ENCODE assay signal across 10 cellular contexts in the genomic region with DNA sequence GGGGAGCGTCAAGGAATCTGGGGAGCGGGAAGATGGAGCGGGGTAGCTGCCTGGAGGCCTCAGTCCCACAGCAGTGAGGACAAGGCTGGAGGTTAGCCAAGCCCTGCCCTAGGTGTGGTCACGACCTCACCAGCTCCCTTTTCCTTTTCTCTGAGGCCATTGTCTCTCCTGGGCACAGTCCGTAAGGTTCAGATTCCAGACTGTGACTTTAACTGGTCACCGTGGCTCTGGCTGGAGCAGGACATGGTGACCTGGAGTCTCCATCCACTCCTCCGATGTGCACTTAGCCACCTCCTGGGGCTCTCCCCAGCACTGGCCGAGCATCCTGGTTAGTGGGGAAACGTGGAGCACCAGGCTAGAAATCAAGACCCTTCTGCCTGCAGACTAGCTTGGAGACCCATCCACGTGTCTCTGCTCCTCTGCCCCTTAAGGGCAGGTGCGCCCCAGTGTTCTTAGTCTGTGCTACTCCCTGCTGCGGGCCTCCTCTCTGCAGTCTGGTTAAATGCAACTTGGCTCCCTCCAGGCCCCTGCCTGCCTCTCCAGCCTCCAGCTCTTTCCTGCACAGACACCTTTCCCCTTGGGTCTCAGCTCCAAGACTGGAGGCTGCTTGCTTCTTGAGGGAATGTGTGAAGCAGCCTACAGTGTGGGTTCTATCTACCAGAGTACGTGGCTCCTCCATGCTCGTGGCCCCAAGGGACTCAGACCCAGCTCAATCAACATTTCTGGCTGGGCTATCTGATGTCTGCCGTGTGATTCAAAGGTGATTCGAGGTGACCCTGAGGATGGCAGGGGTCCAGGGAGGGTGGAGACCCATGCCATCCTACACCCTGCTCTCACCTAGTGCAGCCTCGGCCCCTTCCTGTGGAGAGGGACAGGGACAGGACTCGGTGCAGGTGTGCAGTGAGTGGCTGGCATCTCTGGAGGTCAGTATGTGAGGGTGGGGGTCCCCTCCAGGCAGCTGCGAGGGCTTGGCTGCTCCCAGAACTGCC. TPM values are rescaled to one million over a fixed set of nuclear protein-coding genes. Genes with fewer than 3 reads are reported as not detected.
DNase-seq lines count a peak whose midpoint lies in the region; ATAC-seq and TF ChIP-seq lines count a peak whose summit lies in the region.
"Had no signal": no experiment of that assay in that cellular context is flagged by ENCODE, and none has a peak within 500 bp of the region (broad histone marks: within the 10 kb centered on the region; RNA-seq: fewer than 3 reads in every experiment).

No MANE protein-coding gene starts in this region.

- WGBS in mammary epithelial cell (ENCODE audit: low coverage, missing lambda C conversion rate): 72% methylated on average over 17 of the region's 19 CpGs

- H3K4me3 ChIP-seq in mammary epithelial cell (replicated peaks in 1 of 3; ENCODE audit: insufficient read depth in 1 of 3, low read depth in 2 of 3, low read length in 3 of 3) (peak overlapping the region in 2 of 3 experiments; percentile 77 to 85), tibial artery (no peak overlapping the region)

- H3K36me3 ChIP-seq in mammary epithelial cell (ENCODE audit: insufficient read depth, low read length) (no peaks in the 10 kb centered on the region), tibial artery (peaks cover 0 to 12% (median 0%) of the 10 kb centered on the region in 3 donors)
- H3K36me3 ChIP-seq: vagina had no signal

- BruUV-seq in mammary epithelial cell (replicated peaks; lab: Mats Ljungman, UMichigan): no TSS peak

- intact Hi-C loops in CD4-positive, alpha-beta T cell (cut with DNase I, micrococcal nuclease): no loop called here
- intact Hi-C loops in mammary epithelial cell (cut with micrococcal nuclease) (no loop called here), tibial artery (cut with DNase I; ENCODE audit: low total_unique reads) (no loop called here)

- H3K4me1 Mint-ChIP-seq in CD4-positive, alpha-beta T cell (ENCODE audit: low read depth): peaks cover 35% of the 10 kb centered on the region
- peaks cover 20 to 37% (median 23%) of the 10 kb centered on the region in 3 donors for H3K4me1 Mint-ChIP-seq in IgD-negative memory B cell
- H3K4me1 Mint-ChIP-seq in natural killer cell treated with Interleukin-12 subunit alpha and Interleukin-12 subunit beta and Interleukin-15 and Interleukin-18, amount 100 ng/mL, for 72 hours (ENCODE audit: low read depth in 2 of 2): peaks cover 19 to 30% of the 10 kb centered on the region in 2 donors

- peak overlapping the region; percentile 97 for H3K4me2 ChIP-seq in mammary epithelial cell (ENCODE audit: insufficient read depth, low read depth, low read length)

- H3K36me3 Mint-ChIP-seq in CD4-positive, alpha-beta T cell (ENCODE audit: low read depth): peaks cover 12% of the 10 kb centered on the region
- no peaks in the 10 kb centered on the region for H3K36me3 Mint-ChIP-seq in IgD-negative memory B cell
- H3K36me3 Mint-ChIP-seq in natural killer cell treated with Interleukin-12 subunit alpha and Interleukin-12 subunit beta and Interleukin-15 and Interleukin-18, amount 100 ng/mL, for 72 hours: no peaks in the 10 kb centered on the region

- no peaks in the 10 kb centered on the region for H3K9me3 ChIP-seq in CD4-positive, alpha-beta T cell (ENCODE audit: control insufficient read depth, low read length)
- no peaks in the 10 kb centered on the region for H3K9me3 ChIP-seq in mammary epithelial cell (replicated peaks; ENCODE audit: insufficient read depth, low read length)
- H3K9me3 ChIP-seq in tibial artery: no peaks in the 10 kb centered on the region
- H3K9me3 ChIP-seq: vagina had no signal

- peak overlapping the region; percentile 93 for H3K27ac Mint-ChIP-seq in CD4-positive, alpha-beta T cell
- peak overlapping the region; percentile 76 to 95 (median 95) for H3K27ac Mint-ChIP-seq in IgD-negative memory B cell
- H3K27ac Mint-ChIP-seq in natural killer cell treated with Interleukin-12 subunit alpha and Interleukin-12 subunit beta and Interleukin-15 and Interleukin-18, amount 100 ng/mL, for 72 hours: peak overlapping the region in 1 of 2 donors; percentile 85

- peaks cover 79% of the 10 kb centered on the region for H3K79me2 ChIP-seq in mammary epithelial cell (ENCODE audit: insufficient read depth, low read length)

- no peaks in the 10 kb centered on the region for H3K9me3 Mint-ChIP-seq in CD4-positive, alpha-beta T cell
- no peaks in the 10 kb centered on the region for H3K9me3 Mint-ChIP-seq in IgD-negative memory B cell
- H3K9me3 Mint-ChIP-seq in natural killer cell treated with Interleukin-12 subunit alpha and Interleukin-12 subunit beta and Interleukin-15 and Interleukin-18, amount 100 ng/mL, for 72 hours: no peaks in the 10 kb centered on the region

- dilution Hi-C loops in mammary epithelial cell (cut with HindIII; ENCODE audit: low sequenced_read_pairs): no loop called here

- no peak overlapping the region for H3K9ac ChIP-seq in mammary epithelial cell (ENCODE audit: insufficient read depth, low read length)

- H3K27ac ChIP-seq in CD4-positive, alpha-beta T cell (ENCODE audit: low read depth, low read length): no peak overlapping the region
- H3K27ac ChIP-seq in mammary epithelial cell (ENCODE audit: insufficient read depth, low read depth, low read length): no peak overlapping the region
- peak overlapping the region in 1 of 2 donors; percentile 67 for H3K27ac ChIP-seq in tibial artery
- H3K27ac ChIP-seq: vagina had no signal

- in situ Hi-C loops in mammary epithelial cell (cut with MboI; ENCODE audit: low sequenced_read_pairs in 2 of 2): no loop called here

- peak overlapping the region; percentile 93 for H3K4me3 Mint-ChIP-seq in CD4-positive, alpha-beta T cell
- peak overlapping the region; percentile 93 to 97 (median 94) for H3K4me3 Mint-ChIP-seq in IgD-negative memory B cell
- peak overlapping the region; percentile 99 for H3K4me3 Mint-ChIP-seq in natural killer cell treated with Interleukin-12 subunit alpha and Interleukin-12 subunit beta and Interleukin-15 and Interleukin-18, amount 100 ng/mL, for 72 hours

- TF ChIP-seq CTCF in CD4-positive, alpha-beta T cell (IDR thresholded peaks at IDR 0.05): no peak
- TF ChIP-seq CTCF in mammary epithelial cell (conservative IDR thresholded peaks at IDR 0.05 in 1 of 2, IDR thresholded peaks at IDR 0.05 in 1 of 2; ENCODE audit: extremely low read depth in 1 of 2, insufficient read depth in 1 of 2, low read depth in 1 of 2, low read length in 2 of 2) (no peak), tibial artery (IDR thresholded peaks at IDR 0.05) (no peak)

- H3K27me3 Mint-ChIP-seq in CD4-positive, alpha-beta T cell: peaks cover 22% of the 10 kb centered on the region
- H3K27me3 Mint-ChIP-seq in IgD-negative memory B cell: peaks cover 18% of the 10 kb centered on the region
- peaks cover 14 to 21% of the 10 kb centered on the region in 2 donors for H3K27me3 Mint-ChIP-seq in natural killer cell treated with Interleukin-12 subunit alpha and Interleukin-12 subunit beta and Interleukin-15 and Interleukin-18, amount 100 ng/mL, for 72 hours

- H3K27me3 ChIP-seq in CD4-positive, alpha-beta T cell (ENCODE audit: control insufficient read depth, insufficient read depth, low read length): peaks cover 21% of the 10 kb centered on the region
- peaks cover 8% of the 10 kb centered on the region for H3K27me3 ChIP-seq in mammary epithelial cell (ENCODE audit: insufficient read depth, low read length)
- H3K27me3 ChIP-seq in tibial artery: peaks cover 0 to 16% of the 10 kb centered on the region in 2 donors
- H3K27me3 ChIP-seq: vagina had no signal

- no peak overlapping the region for H2AFZ ChIP-seq in mammary epithelial cell (ENCODE audit: low read depth, low read length)

- POLR2A ChIA-PET in CD4-positive, alpha-beta T cell (lab: Charles Lee): interaction anchor here (0.6 to 1.1 kb wide), 3 partner anchors 58 to 304 kb away, joined by 3 to 4 read pairs (median 4); no protein-coding TSS in a partner anchor

- DNase-seq in CD4-positive, alpha-beta T cell: no peak
- DNase-seq in mammary epithelial cell: no peak
- DNase-seq in natural killer cell treated with Interleukin-12 subunit alpha and Interleukin-12 subunit beta and Interleukin-15 and Interleukin-18, amount 100 ng/mL, for 72 hours (ENCODE audit: low spot score): no peak
- no peak for DNase-seq in NCI-H187 (lab: John Stamatoyannopoulos, UW)
- DNase-seq in effector CD4-positive, alpha-beta T cell: no peak
- no peak for DNase-seq in tibial artery

- H3K4me1 ChIP-seq in mammary epithelial cell (ENCODE audit: insufficient read depth, low read length) (peaks cover 58% of the 10 kb centered on the region), tibial artery (peaks cover 6 to 87% (median 72%) of the 10 kb centered on the region in 4 donors)

- H4K20me1 ChIP-seq in mammary epithelial cell (ENCODE audit: insufficient read depth, low read length): no peaks in the 10 kb centered on the region

- ATAC-seq in CD4-positive, alpha-beta T cell (ENCODE audit: poor library complexity): no peak
- ATAC-seq in natural killer cell treated with Interleukin-12 subunit alpha and Interleukin-12 subunit beta and Interleukin-15 and Interleukin-18, amount 100 ng/mL, for 72 hours: no peak
- ATAC-seq in GM19023 (IDR thresholded peaks at IDR 0.05; ENCODE audit: unreplicated experiment): no peak

- CTCF ChIA-PET in CD4-positive, alpha-beta T cell (lab: Charles Lee): interaction anchor here (1.2 to 1.9 kb wide), 2 partner anchors 27 to 29 kb away, joined by 3 to 7 read pairs; partner anchors contain the start of gene ESS2
- CTCF ChIA-PET in mammary epithelial cell (lab: Charles Lee; ENCODE audit: low non-redundant PET): no interaction called here

RNA-seq across cellular contexts. Expression of gene SLC25A1, which starts 5.2 kb away (rescaled TPM):
- 10 to 100 TPM; 17.6 to 18.0 TPM for total RNA-seq in CD4-positive, alpha-beta T cell
- polyA plus RNA-seq in IgD-negative memory B cell: 113 TPM
- 100 to 1,000 TPM in 1 of 2 donors, 10 to 100 TPM in 1; 70.5 to 130 TPM for total RNA-seq in mammary epithelial cell
- polyA plus RNA-seq in mammary epithelial cell: 74.2 TPM
- 145 TPM for polyA minus RNA-seq in mammary epithelial cell
- 10 to 100 TPM; 44.5 to 44.7 TPM for total RNA-seq in natural killer cell treated with Interleukin-12 subunit alpha and Interleukin-12 subunit beta and Interleukin-15 and Interleukin-18, amount 100 ng/mL, for 72 hours

RNA-seq across cellular contexts. Expression of gene GSC2, which starts 23.2 kb away (rescaled TPM):
- not detected for total RNA-seq in CD4-positive, alpha-beta T cell
- polyA plus RNA-seq in IgD-negative memory B cell (not detected), mammary epithelial cell (not detected)
- total RNA-seq in mammary epithelial cell: not detected
- not detected for polyA minus RNA-seq in mammary epithelial cell
- not detected for total RNA-seq in natural killer cell treated with Interleukin-12 subunit alpha and Interleukin-12 subunit beta and Interleukin-15 and Interleukin-18, amount 100 ng/mL, for 72 hours
- total RNA-seq: renal cortical epithelial cell, vagina had no signal

RNA-seq across cellular contexts. Expression of gene ESS2, which starts 28.9 kb away (rescaled TPM):
- 10 to 100 TPM; 56.1 to 58.0 TPM for total RNA-seq in CD4-positive, alpha-beta T cell
- polyA plus RNA-seq in IgD-negative memory B cell: 12.5 TPM
- total RNA-seq in mammary epithelial cell: 10 to 100 TPM; 12.0 to 17.6 TPM
- 14.6 TPM for polyA plus RNA-seq in mammary epithelial cell
- polyA minus RNA-seq in mammary epithelial cell: 8.0 TPM
- total RNA-seq in natural killer cell treated with Interleukin-12 subunit alpha and Interleukin-12 subunit beta and Interleukin-15 and Interleukin-18, amount 100 ng/mL, for 72 hours: 10 to 100 TPM; 30.0 to 38.6 TPM

RNA-seq across cellular contexts. Expression of gene TSSK2, which starts 42.2 kb away (rescaled TPM):
- under 1 TPM in 1 of 2 experiments, not detected in 1; 0.31 TPM for total RNA-seq in CD4-positive, alpha-beta T cell
- not detected for polyA plus RNA-seq in IgD-negative memory B cell
- total RNA-seq in mammary epithelial cell: under 1 TPM in 1 of 2 donors, not detected in 1; 0.16 TPM
- not detected for polyA plus RNA-seq in mammary epithelial cell
- polyA minus RNA-seq in mammary epithelial cell: not detected
- under 1 TPM in 1 of 2 donors, not detected in 1; 0.39 TPM for total RNA-seq in natural killer cell treated with Interleukin-12 subunit alpha and Interleukin-12 subunit beta and Interleukin-15 and Interleukin-18, amount 100 ng/mL, for 72 hours
- total RNA-seq: renal cortical epithelial cell, vagina had no signal

RNA-seq across cellular contexts. Expression of gene DGCR2, which starts 51.1 kb away (rescaled TPM):
- total RNA-seq in CD4-positive, alpha-beta T cell: 10 to 100 TPM; 31.9 to 35.5 TPM
- polyA plus RNA-seq in IgD-negative memory B cell (29.1 TPM), mammary epithelial cell (66.8 TPM)
- total RNA-seq in mammary epithelial cell: 10 to 100 TPM; 66.1 to 80.9 TPM
- polyA minus RNA-seq in mammary epithelial cell: 107 TPM
- total RNA-seq in natural killer cell treated with Interleukin-12 subunit alpha and Interleukin-12 subunit beta and Interleukin-15 and Interleukin-18, amount 100 ng/mL, for 72 hours: 10 to 100 TPM; 29.6 to 34.6 TPM

Comparison
In these comparisons a context has a peak if more than half of its experiments do, and no peak if none do; other contexts are left out.
1. H3K4me3 ChIP-seq: peak in mammary epithelial cell (2 of 3); none in tibial artery (0 of 2).
2. Peak in every context shown above with its lines, with median percentiles within 50 percentile points of each other: H3K4me3 Mint-ChIP-seq.